ENCODE assay signal across 29 cellular contexts in the genomic region with DNA sequence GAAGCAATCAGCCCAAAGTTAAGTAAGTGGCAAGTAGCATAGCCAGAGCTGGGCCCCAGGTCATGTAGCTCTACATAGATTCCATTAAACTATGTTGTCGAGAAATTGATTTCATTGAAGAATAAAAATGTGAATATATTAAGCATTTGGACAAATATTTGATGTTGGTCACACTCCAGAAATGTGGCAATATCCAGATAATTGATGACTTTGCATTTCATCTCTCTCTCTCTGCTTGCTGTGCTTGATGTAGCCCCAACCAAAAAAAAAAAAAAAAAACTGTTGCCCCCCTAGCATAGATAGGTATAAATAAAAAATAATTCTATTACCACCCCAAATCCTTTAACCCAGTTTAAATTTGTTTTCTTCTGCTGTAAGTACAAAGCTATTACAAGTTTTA. TPM values are rescaled to one million over a fixed set of nuclear protein-coding genes. Genes with fewer than 3 reads are reported as not detected.
"Had no signal": no experiment of that assay in that cellular context is flagged by ENCODE, and none has a peak within 500 bp of the region (broad histone marks: within the 10 kb centered on the region; RNA-seq: fewer than 3 reads in every experiment).

No MANE protein-coding gene starts in this region.

- H3K9ac ChIP-seq: neural progenitor cell, parathyroid adenoma had no signal

- H2AFZ ChIP-seq: neural progenitor cell, parathyroid adenoma had no signal

- H3K27ac ChIP-seq: neural progenitor cell, ovary, parathyroid adenoma, psoas muscle, skin epidermis, spleen, suprapubic skin, testis, tibial artery, transverse colon, upper lobe of right lung, uterus had no signal

- H3K4me3 ChIP-seq: neural progenitor cell, ovary, psoas muscle, skin epidermis, smooth muscle cell, spleen, suprapubic skin, testis, tibial artery, transverse colon, upper lobe of right lung, uterus had no signal

- H3K79me2 ChIP-seq: parathyroid adenoma had no signal

- H3K4me2 ChIP-seq: neural progenitor cell, smooth muscle cell had no signal

- H3K9me3 ChIP-seq: ovary, psoas muscle, spleen, suprapubic skin, testis, tibial artery, transverse colon, upper lobe of right lung, uterus had no signal

- H3K27me3 ChIP-seq: neural progenitor cell, ovary, testis, tibial artery, upper lobe of right lung had no signal

- H3K36me3 ChIP-seq: neural progenitor cell, ovary, spleen, suprapubic skin, tibial artery, transverse colon, upper lobe of right lung, uterus had no signal

- DNase-seq: natural killer cell; occipital lobe; ovary; posterior cingulate gyrus; psoas muscle; right cardiac atrium; spleen; stimulated activated CD4-positive, alpha-beta T cell treated with anti-CD3 and anti-CD28 coated beads, Interleukin-12 subunit alpha, Interleukin-12 subunit beta, amount 100 ng/mL, for 4 hours; stimulated activated CD4-positive, alpha-beta T cell treated with anti-CD3 and anti-CD28 coated beads, Interleukin-1b, Interleukin-23, amount 100 ng/mL, for 48 hours; stimulated activated CD4-positive, alpha-beta T cell treated with anti-CD3 and anti-CD28 coated beads, Interleukin-4, amount 100 ng/mL, for 1 hour; stimulated activated CD4-positive, alpha-beta T cell treated with anti-CD3 and anti-CD28 coated beads, Interleukin-4, amount 100 ng/mL, for 4 hours; stimulated activated CD8-positive, alpha-beta memory T cell treated with anti-CD3 and anti-CD28 coated beads, Interleukin-4, amount 100 ng/mL, for 48 hours; stimulated activated naive CD4-positive, alpha-beta T cell; stimulated activated naive CD8-positive, alpha-beta T cell treated with anti-CD3 and anti-CD28 coated beads, Interleukin-15, amount 100 ng/mL, for 72 hours; stimulated activated naive CD8-positive, alpha-beta T cell treated with anti-CD3 and anti-CD28 coated beads, Interleukin-15, Interleukin-2, amounts not matched to agents 100 U/mL and 50 U/mL, for 24 hours; substantia nigra; testis; tibial artery; transverse colon; upper lobe of right lung; uterus had no signal

- H3K4me1 ChIP-seq: neural progenitor cell, parathyroid adenoma, psoas muscle, spleen, suprapubic skin, testis, tibial artery, transverse colon, upper lobe of right lung, uterus had no signal

- ATAC-seq: natural killer cell; psoas muscle; right cardiac atrium; sciatic nerve; stimulated activated memory B cell treated with anti-CD40 and anti-IgM and Interleukin-4, amounts not matched to agents 10 μg/mL and 1 μg/mL and 100 μg/mL, for 72 hours; stimulated activated naive CD8-positive, alpha-beta T cell treated with anti-CD3 and anti-CD28 coated beads, Interleukin-15, amount 100 ng/mL, for 72 hours; stimulated activated naive CD8-positive, alpha-beta T cell treated with anti-CD3 and anti-CD28 coated beads, Interleukin-15, Interleukin-2, amounts not matched to agents 100 U/mL and 50 U/mL, for 24 hours; upper lobe of right lung had no signal

RNA-seq across cellular contexts. Expression of gene NDST3, which starts 7.5 kb away (rescaled TPM):
- total RNA-seq: natural killer cell, osteoblast, psoas muscle, suprapubic skin, upper lobe of right lung had no signal
- polyA plus RNA-seq: psoas muscle, smooth muscle cell had no signal
